Comparison of ENCODE assay signal across 23 cellular contexts in genomic region chr9:92820964-92821363, GRCh38.
"Had no signal": no experiment of that assay in that cellular context is flagged by ENCODE, and none has a peak within 500 bp of the region (broad histone marks: within the 10 kb centered on the region; RNA-seq: fewer than 3 reads in every experiment).

No MANE protein-coding gene starts in this region.

- H3K4me3 Mint-ChIP-seq: immature natural killer cell; natural killer cell; stimulated activated naive B cell treated with anti-CD40 and anti-IgM and Interleukin-4, amounts not matched to agents 10 μg/mL and 1 μg/mL and 100 μg/mL, for 72 hours; type B pancreatic cell had no signal

- H3K4me1 ChIP-seq: lower lobe of right lung, psoas muscle, sigmoid colon, testis, tibial artery had no signal

- H3K9me3 ChIP-seq: lower lobe of right lung, ovary, psoas muscle, sigmoid colon, testis, tibial artery had no signal

- H3K4me1 Mint-ChIP-seq: immature natural killer cell; natural killer cell; stimulated activated naive B cell treated with anti-CD40 and anti-IgM and Interleukin-4, amounts not matched to agents 10 μg/mL and 1 μg/mL and 100 μg/mL, for 72 hours had no signal

- H3K27ac Mint-ChIP-seq: immature natural killer cell; natural killer cell; stimulated activated naive B cell treated with anti-CD40 and anti-IgM and Interleukin-4, amounts not matched to agents 10 μg/mL and 1 μg/mL and 100 μg/mL, for 72 hours; type B pancreatic cell had no signal

- ATAC-seq: left colon; left ventricle myocardium superior; lower lobe of right lung; natural killer cell; psoas muscle; right cardiac atrium; stimulated activated naive B cell treated with anti-CD40 and anti-IgM and Interleukin-4, amounts not matched to agents 10 μg/mL and 1 μg/mL and 100 μg/mL, for 72 hours had no signal

- DNase-seq: dorsolateral prefrontal cortex; effector CD4-positive, alpha-beta T cell; hypothalamus; immature natural killer cell; islet precursor cell; kidney glomerular epithelial cell; left colon; left ventricle myocardium superior; lower lobe of right lung; natural killer cell; occipital lobe; ovary; posterior cingulate gyrus; psoas muscle; right cardiac atrium; sigmoid colon; stimulated activated CD4-positive, alpha-beta T cell treated with anti-CD3 and anti-CD28 coated beads, Interleukin-2, amount 100 ng/mL, for 24 hours; stimulated activated CD4-positive, alpha-beta T cell treated with anti-CD3 and anti-CD28 coated beads, Interleukin-4, amount 100 ng/mL, for 4 hours; stimulated activated naive B cell treated with anti-CD40 and anti-IgM and Interleukin-4, amounts not matched to agents 10 μg/mL and 1 μg/mL and 100 μg/mL, for 72 hours; substantia nigra; testis; tibial artery had no signal

- H3K36me3 Mint-ChIP-seq: immature natural killer cell; natural killer cell; stimulated activated naive B cell treated with anti-CD40 and anti-IgM and Interleukin-4, amounts not matched to agents 10 μg/mL and 1 μg/mL and 100 μg/mL, for 72 hours; type B pancreatic cell had no signal

- H3K27ac ChIP-seq: dorsolateral prefrontal cortex, lower lobe of right lung, ovary, psoas muscle, sigmoid colon, testis, tibial artery had no signal

- H3K27me3 ChIP-seq: ovary, testis had no signal

- H3K4me3 ChIP-seq: dorsolateral prefrontal cortex, lower lobe of right lung, ovary, psoas muscle, sigmoid colon, testis, tibial artery had no signal

- H3K36me3 ChIP-seq: lower lobe of right lung, ovary, sigmoid colon, tibial artery had no signal

- H3K9me3 Mint-ChIP-seq: immature natural killer cell; natural killer cell; stimulated activated naive B cell treated with anti-CD40 and anti-IgM and Interleukin-4, amounts not matched to agents 10 μg/mL and 1 μg/mL and 100 μg/mL, for 72 hours; type B pancreatic cell had no signal
